ENCODE assay signal across 22 cellular contexts in the genomic region with DNA sequence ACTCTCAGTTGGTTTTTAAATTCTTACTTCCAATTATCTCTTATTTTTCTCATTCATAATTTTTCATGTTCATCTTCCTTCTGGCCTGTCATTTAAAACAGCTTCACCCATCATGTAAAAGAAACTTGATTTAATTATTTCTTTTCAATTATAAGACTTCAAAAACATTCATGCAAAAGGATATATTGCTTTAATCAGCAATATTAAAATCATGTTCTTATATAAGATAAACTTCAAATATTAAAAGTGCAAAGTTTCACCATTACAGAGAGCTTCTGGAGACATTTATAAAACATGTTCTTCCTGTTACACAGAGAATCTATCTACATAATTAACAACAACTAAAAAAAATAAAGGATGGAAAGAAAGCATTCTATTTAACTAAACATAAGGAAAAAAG.
DNase-seq lines count a peak whose midpoint lies in the region; ATAC-seq, FAIRE-seq and TF ChIP-seq lines count a peak whose summit lies in the region.
"Had no signal": no experiment of that assay in that cellular context is flagged by ENCODE, and none has a peak within 500 bp of the region (broad histone marks: within the 10 kb centered on the region; RNA-seq: fewer than 3 reads in every experiment).

No MANE protein-coding gene starts in this region.

- H3K4me1 Mint-ChIP-seq in activated CD4-positive, alpha-beta memory T cell treated with anti-CD3 and anti-CD28 coated beads for 36 hours (ENCODE audit: low read depth), result peaks cover 41% of the 10 kb centered on the region
- peaks cover 18 to 33% of the 10 kb centered on the region in 2 donors for H3K4me1 Mint-ChIP-seq in effector memory CD8-positive, alpha-beta T cell (ENCODE audit: low read depth in 2 of 2)
- peaks cover 4% of the 10 kb centered on the region for H3K4me1 Mint-ChIP-seq in CD14-positive monocyte
- H3K4me1 Mint-ChIP-seq: activated B cell treated with CpG ODN at 0.5 μM for 24 hours, neural progenitor cell had no signal

- H3K36me3 Mint-ChIP-seq in activated CD4-positive, alpha-beta memory T cell treated with anti-CD3 and anti-CD28 coated beads for 36 hours, result peaks cover 4% of the 10 kb centered on the region
- peaks cover 13% of the 10 kb centered on the region for H3K36me3 Mint-ChIP-seq in effector memory CD8-positive, alpha-beta T cell (ENCODE audit: insufficient read depth)
- no peaks in the 10 kb centered on the region for H3K36me3 Mint-ChIP-seq in CD14-positive monocyte
- H3K36me3 Mint-ChIP-seq: neural progenitor cell had no signal

- no peaks in the 10 kb centered on the region for H3K4me1 ChIP-seq in HepG2 (ENCODE audit: insufficient read depth, low read length)
- H3K4me1 ChIP-seq in right lobe of liver, result no peaks in the 10 kb centered on the region
- H3K4me1 ChIP-seq: Caco-2, foreskin keratinocyte, neural progenitor cell, testis, vagina had no signal

- H2AFZ ChIP-seq in HepG2 (ENCODE audit: low read length), result no peak overlapping the region
- H2AFZ ChIP-seq: neural progenitor cell had no signal

- H3K9me3 ChIP-seq in HepG2 (ENCODE audit: low read length), result no peaks in the 10 kb centered on the region
- no peaks in the 10 kb centered on the region for H3K9me3 ChIP-seq in right lobe of liver
- H3K9me3 ChIP-seq: Caco-2, SK-N-SH, testis, vagina had no signal

- H3K27me3 Mint-ChIP-seq in activated CD4-positive, alpha-beta memory T cell treated with anti-CD3 and anti-CD28 coated beads for 36 hours, result no peaks in the 10 kb centered on the region
- no peaks in the 10 kb centered on the region for H3K27me3 Mint-ChIP-seq in effector memory CD8-positive, alpha-beta T cell
- no peaks in the 10 kb centered on the region for H3K27me3 Mint-ChIP-seq in CD14-positive monocyte (ENCODE audit: low read depth in 3 of 3)
- H3K27me3 Mint-ChIP-seq: activated B cell treated with CpG ODN at 0.5 μM for 24 hours had no signal

- DNase-seq in HepG2 (ENCODE audit: low spot score) (no peak), right lobe of liver (no peak), CD14-positive monocyte (ENCODE audit: low spot score) (no peak), COLO829 (ENCODE audit: low spot score) (no peak), DMS79 treated with DMSO at 0.1 percent for 48 hours (lab: John Stamatoyannopoulos, UW) (no peak)
- DNase-seq in activated CD4-positive, alpha-beta memory T cell treated with anti-CD3 and anti-CD28 coated beads for 36 hours, result no peak
- no peak for DNase-seq in effector memory CD8-positive, alpha-beta T cell
- DNase-seq: activated B cell treated with CpG ODN at 0.5 μM for 24 hours, Caco-2, cerebellar nuclear complex, erythroblast, foreskin keratinocyte, Karpas-422, left ventricle myocardium superior, NCI-H187, NCI-H526 treated with DMSO at 0.1 percent for 48 hours, SK-N-SH, testis had no signal

- CTCF ChIA-PET in HepG2 (lab: Yijun Ruan, JAX; ENCODE audit: low intra/inter-chr PET ratio, low total read pairs), result no interaction called here
- CTCF ChIA-PET in activated CD4-positive, alpha-beta memory T cell treated with anti-CD3 and anti-CD28 coated beads for 36 hours (lab: Charles Lee), result no interaction called here

- no peak for TF ChIP-seq EP300 in HepG2 (IDR thresholded peaks at IDR 0.05; ENCODE audit: low read depth in 2 of 2, low read length in 2 of 2)
- TF ChIP-seq EP300 in HepG2 (CRISPR knock-in tag; IDR thresholded peaks at IDR 0.05; ENCODE audit: borderline replicate concordance), result no peak

- no peak overlapping the region for H3K4me3 ChIP-seq in HepG2 (replicated peaks in 1 of 3; ENCODE audit: insufficient read depth in 1 of 3, low read depth in 2 of 3, low read length in 3 of 3)
- H3K4me3 ChIP-seq in right lobe of liver, result no peak overlapping the region
- H3K4me3 ChIP-seq: neural progenitor cell, testis, vagina had no signal

- no peak overlapping the region for H3K4me2 ChIP-seq in HepG2 (ENCODE audit: low read depth, low read length)
- H3K4me2 ChIP-seq: neural progenitor cell, SK-N-SH had no signal

- H3K36me3 ChIP-seq in HepG2 (replicated peaks in 1 of 2; ENCODE audit: control insufficient read depth in 1 of 2, insufficient read depth in 2 of 2, low read length in 2 of 2), result no peaks in the 10 kb centered on the region
- no peaks in the 10 kb centered on the region for H3K36me3 ChIP-seq in right lobe of liver
- H3K36me3 ChIP-seq: neural progenitor cell, vagina had no signal

- POLR2A ChIA-PET in HepG2 (lab: Yijun Ruan, JAX), result no interaction called here
- POLR2A ChIA-PET in activated CD4-positive, alpha-beta memory T cell treated with anti-CD3 and anti-CD28 coated beads for 36 hours (lab: Charles Lee), result no interaction called here

- H3K4me3 Mint-ChIP-seq in activated CD4-positive, alpha-beta memory T cell treated with anti-CD3 and anti-CD28 coated beads for 36 hours, result no peak overlapping the region
- peak overlapping the region; percentile 72 to 85 for H3K4me3 Mint-ChIP-seq in effector memory CD8-positive, alpha-beta T cell
- no peak overlapping the region for H3K4me3 Mint-ChIP-seq in CD14-positive monocyte
- H3K4me3 Mint-ChIP-seq: activated B cell treated with CpG ODN at 0.5 μM for 24 hours, neural progenitor cell had no signal

- TF ChIP-seq POLR2A in HepG2 (IDR thresholded peaks at IDR 0.05; ENCODE audit: insufficient read depth in 1 of 2, low read depth in 2 of 2, low read length in 2 of 2) (no peak), right lobe of liver (IDR thresholded peaks at IDR 0.05) (no peak)

- no peak for FAIRE-seq in HepG2 (lab: Jason Lieb, UNC)
- FAIRE-seq: GM19239 had no signal

- H4K20me1 ChIP-seq in HepG2 (ENCODE audit: insufficient read depth, low read length), result no peaks in the 10 kb centered on the region

- H3K9me3 Mint-ChIP-seq in activated CD4-positive, alpha-beta memory T cell treated with anti-CD3 and anti-CD28 coated beads for 36 hours, result peaks cover 2% of the 10 kb centered on the region
- H3K9me3 Mint-ChIP-seq in effector memory CD8-positive, alpha-beta T cell, result peaks cover 0 to 7% of the 10 kb centered on the region in 2 donors
- peaks cover 0 to 5% (median 2%) of the 10 kb centered on the region in 7 donors for H3K9me3 Mint-ChIP-seq in CD14-positive monocyte
- H3K9me3 Mint-ChIP-seq: activated B cell treated with CpG ODN at 0.5 μM for 24 hours; activated naive CD4-positive, alpha-beta T cell treated with anti-CD3 and anti-CD28 coated beads, Interleukin-2, amount 50 U/mL, for 72 hours; neural progenitor cell had no signal

- H3K27ac ChIP-seq in HepG2 (ENCODE audit: extremely low read length, insufficient read depth, low read length), result no peak overlapping the region
- no peak overlapping the region for H3K27ac ChIP-seq in right lobe of liver
- H3K27ac ChIP-seq: foreskin keratinocyte, neural progenitor cell, testis, vagina had no signal

- H3K79me2 ChIP-seq in HepG2 (ENCODE audit: insufficient read depth, low read length), result no peaks in the 10 kb centered on the region

- H3K27ac Mint-ChIP-seq in activated CD4-positive, alpha-beta memory T cell treated with anti-CD3 and anti-CD28 coated beads for 36 hours, result peak overlapping the region; percentile 71
- peak overlapping the region; percentile 84 to 94 for H3K27ac Mint-ChIP-seq in effector memory CD8-positive, alpha-beta T cell
- H3K27ac Mint-ChIP-seq in CD14-positive monocyte, result no peak overlapping the region
- H3K27ac Mint-ChIP-seq: activated B cell treated with CpG ODN at 0.5 μM for 24 hours, neural progenitor cell had no signal

- no peak for TF ChIP-seq CTCF in HepG2 (CRISPR knock-in tag; IDR thresholded peaks at IDR 0.05)
- TF ChIP-seq CTCF in right lobe of liver (IDR thresholded peaks at IDR 0.05), result no peak
- no peak for TF ChIP-seq CTCF in CD14-positive monocyte (IDR thresholded peaks at IDR 0.05)

- H3K27me3 ChIP-seq in HepG2 (ENCODE audit: control insufficient read depth in 1 of 2, insufficient read depth in 2 of 2, low read length in 2 of 2) (no peaks in the 10 kb centered on the region), right lobe of liver (no peaks in the 10 kb centered on the region)
- H3K27me3 ChIP-seq: foreskin keratinocyte, neural progenitor cell, testis, vagina had no signal

- no peak for TF ChIP-seq RAD21 in HepG2 (CRISPR knock-in tag; IDR thresholded peaks at IDR 0.05)

- ATAC-seq in HepG2 (no peak), right lobe of liver (no peak)
- ATAC-seq in effector memory CD8-positive, alpha-beta T cell (replicated peaks), result no peak
- ATAC-seq: activated naive CD4-positive, alpha-beta T cell treated with anti-CD3 and anti-CD28 coated beads, Interleukin-2, amount 50 U/mL, for 72 hours; foreskin keratinocyte; left ventricle myocardium superior had no signal

- no TSS peak for BruUV-seq in HepG2 (replicated peaks; lab: Mats Ljungman, UMichigan)

- intact Hi-C loops in HepG2 (cut with micrococcal nuclease; ENCODE audit: unreplicated experiment) (no loop called here), right lobe of liver (cut with DNase I) (no loop called here), CD14-positive monocyte (cut with micrococcal nuclease) (no loop called here)
- intact Hi-C loops in activated CD4-positive, alpha-beta memory T cell treated with anti-CD3 and anti-CD28 coated beads for 36 hours (cut with micrococcal nuclease), result loop anchor here (5.0 to 10.0 kb wide), 7 partner anchors 231 to 1083 kb away; partner anchors contain the start of genes CLIC5 and SUPT3H

- in situ Hi-C loops in HepG2 (cut with HindIII; ENCODE audit: extremely low pct_ligation_motif_present, low pct_unique_long_range_greater_than_20kb), result no loop called here

- no peak overlapping the region for H3K9ac ChIP-seq in HepG2 (ENCODE audit: insufficient read depth, low read depth, low read length)
- H3K9ac ChIP-seq: neural progenitor cell, SK-N-SH had no signal

TF ChIP-seq in HepG2, 621 proteins besides CTCF, POLR2A, EP300 and RAD21:
- TF ChIP-seq TBX2 (CRISPR knock-in tag; IDR thresholded peaks at IDR 0.05; ENCODE audit: borderline replicate concordance) (no peak), MAFF (IDR thresholded peaks at IDR 0.05; ENCODE audit: low read depth, low read length) (peak; percentile 62; the same call in 1 of the 2 replicates), MAFK (conservative IDR thresholded peaks at IDR 0.05 in 1 of 2, IDR thresholded peaks at IDR 0.05 in 1 of 2; ENCODE audit: low read length in 2 of 2) (peak; percentile 64 to 82)

Comparison
In these comparisons a context has a peak if more than half of its experiments do, and no peak if none do; other contexts are left out.
1. H3K27ac Mint-ChIP-seq: peak in activated CD4-positive, alpha-beta memory T cell treated with anti-CD3 and anti-CD28 coated beads for 36 hours (single experiment) and effector memory CD8-positive, alpha-beta T cell (2 of 2); none in CD14-positive monocyte (0 of 7).
2. H3K4me3 Mint-ChIP-seq: peak in effector memory CD8-positive, alpha-beta T cell (2 of 2); none in activated CD4-positive, alpha-beta memory T cell treated with anti-CD3 and anti-CD28 coated beads for 36 hours (single experiment) and CD14-positive monocyte (0 of 2).